1 cellular context compared by ENCODE assay signal in the genomic region with DNA sequence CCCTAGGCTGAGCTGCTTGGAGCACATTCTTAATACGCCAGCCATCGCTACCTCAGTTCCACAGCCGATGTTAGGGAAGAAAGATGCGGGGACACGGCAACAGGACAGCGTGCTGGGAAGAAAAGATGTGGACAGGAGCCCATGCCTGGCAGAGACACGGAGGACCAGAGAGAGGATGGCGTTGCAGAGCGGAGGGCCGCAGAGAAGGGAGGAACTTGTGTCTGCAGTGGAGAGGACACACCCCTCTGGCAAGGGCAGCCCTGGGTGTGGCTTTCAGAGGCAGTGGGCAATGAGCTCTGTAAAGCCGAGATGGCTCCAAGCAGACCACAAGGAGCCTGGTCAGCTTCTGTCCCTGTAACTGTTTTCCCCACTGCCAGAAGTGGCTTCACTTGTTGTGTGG. TPM values are rescaled to one million over a fixed set of nuclear protein-coding genes. Genes with fewer than 3 reads are reported as not detected.
"Had no signal": no experiment of that assay in that cellular context is flagged by ENCODE, and none has a peak within 500 bp of the region (broad histone marks: within the 10 kb centered on the region; RNA-seq: fewer than 3 reads in every experiment).

No MANE protein-coding gene starts in this region.

RNA-seq across cellular contexts. Expression of a gene that starts 4.2 kb away (rescaled TPM):
- total RNA-seq: LHCN-M2 had no signal
